21 cellular contexts compared by ENCODE assay signal in the genomic region with DNA sequence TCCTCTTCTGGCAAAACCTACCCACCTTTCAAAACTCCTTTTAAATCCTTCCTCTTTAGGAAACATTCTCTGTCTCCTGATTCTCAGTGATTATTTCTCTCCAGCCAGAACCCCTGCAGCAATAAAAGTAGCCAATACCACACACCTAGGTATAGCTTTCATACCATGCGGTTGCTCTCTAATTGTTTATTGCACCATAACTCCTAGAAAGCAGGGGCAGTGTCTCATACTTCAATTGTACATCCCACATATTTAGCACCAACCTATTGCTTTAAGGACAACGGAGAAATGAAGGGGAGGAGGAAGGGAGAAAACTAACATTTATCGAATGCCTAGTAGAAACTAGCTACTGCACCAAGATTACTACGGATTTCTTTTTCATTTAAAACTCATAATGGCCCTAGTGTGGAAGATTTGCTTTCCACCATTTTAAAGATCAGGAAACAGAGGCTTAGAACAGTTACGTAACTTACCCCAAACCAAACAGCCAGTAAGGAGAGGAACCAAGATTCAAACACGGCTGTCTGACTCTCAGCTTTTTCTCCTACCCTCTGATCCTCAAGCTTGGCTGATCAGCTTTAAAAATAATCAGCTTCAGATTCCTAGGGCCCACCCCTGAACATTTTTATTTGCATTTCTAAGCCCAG. TPM values are rescaled to one million over a fixed set of nuclear protein-coding genes. Genes with fewer than 3 reads are reported as not detected.
DNase-seq lines count a peak whose midpoint lies in the region; ATAC-seq, FAIRE-seq and TF ChIP-seq lines count a peak whose summit lies in the region.
"Had no signal": no experiment of that assay in that cellular context is flagged by ENCODE, and none has a peak within 500 bp of the region (broad histone marks: within the 10 kb centered on the region; RNA-seq: fewer than 3 reads in every experiment).

No MANE protein-coding gene starts in this region.

- H4K8ac ChIP-seq in H1 (ENCODE audit: extremely low read depth, insufficient read depth, low read length) = no peak overlapping the region

- H3K9me3 ChIP-seq in HUES6 (ENCODE audit: control insufficient read depth, insufficient read depth, low read depth, low read length) = peaks cover 8% of the 10 kb centered on the region; the same call in 1 of the 2 replicates
- no peaks in the 10 kb centered on the region for H3K9me3 ChIP-seq in H1 (ENCODE audit: insufficient read depth in 2 of 2, low read depth in 1 of 2, low read length in 1 of 2)
- H3K9me3 ChIP-seq: mucosa of descending colon had no signal

- no peak overlapping the region for H4K91ac ChIP-seq in H1 (replicated peaks; ENCODE audit: insufficient read length, low read length)

- TF ChIP-seq POLR2A in H1 (IDR thresholded peaks at IDR 0.05; ENCODE audit: control extremely low read depth in 1 of 2, low read depth in 2 of 2, low read length in 2 of 2) = no peak

- H3K4me3 ChIP-seq in HUES6 (ENCODE audit: low read depth, low read length) (no peak overlapping the region), H1 (ENCODE audit: extremely low read depth in 1 of 4, insufficient read depth in 2 of 4, low read depth in 3 of 4, low read length in 4 of 4) (no peak overlapping the region; a peak in 1 of 8 replicates)
- H3K4me3 ChIP-seq: mucosa of descending colon had no signal

- peaks cover 31% of the 10 kb centered on the region for H3K4me1 ChIP-seq in HUES6 (ENCODE audit: control insufficient read depth, insufficient read depth, low read length)
- H3K4me1 ChIP-seq in H1 (replicated peaks in 1 of 4; ENCODE audit: control insufficient read depth in 3 of 4, insufficient read depth in 4 of 4, low read length in 3 of 4) = peaks cover 7 to 24% (median 16%) of the 10 kb centered on the region in 4 experiments

- H2BK20ac ChIP-seq in H1 (ENCODE audit: low read length) = no peak overlapping the region

- no peaks in the 10 kb centered on the region for H3K36me3 ChIP-seq in HUES6 (ENCODE audit: control insufficient read depth, insufficient read depth, low read length)
- H3K36me3 ChIP-seq in H1 (ENCODE audit: control insufficient read depth in 2 of 4, insufficient read depth in 4 of 4, low read length in 3 of 4) = no peaks in the 10 kb centered on the region
- H3K36me3 ChIP-seq: tibial nerve had no signal

- no peak overlapping the region for H3K23ac ChIP-seq in H1 (ENCODE audit: insufficient read length)

- H4K20me1 ChIP-seq in H1 (replicated peaks in 1 of 2; ENCODE audit: control insufficient read depth in 1 of 2, insufficient read depth in 2 of 2, low read length in 2 of 2) = no peaks in the 10 kb centered on the region

- no peak overlapping the region for H3K14ac ChIP-seq in H1 (ENCODE audit: insufficient read length)

- H3K79me2 ChIP-seq in H1 (ENCODE audit: control insufficient read depth in 1 of 2, insufficient read depth in 2 of 2, low read length in 2 of 2) = no peaks in the 10 kb centered on the region

- H2BK5ac ChIP-seq in H1 (ENCODE audit: low read depth, low read length) = no peak overlapping the region

- H3K27ac ChIP-seq in HUES6 (ENCODE audit: low read depth, low read length) (peak overlapping the region; percentile 21; the same call in 1 of the 2 replicates), H1 (ENCODE audit: low read depth, low read length) (no peak overlapping the region)
- H3K27ac ChIP-seq: C4-2B had no signal

- no peak for TF ChIP-seq CTCF in H1 (IDR thresholded peaks at IDR 0.05; ENCODE audit: control extremely low read depth in 1 of 3, insufficient read depth in 1 of 3, low read depth in 1 of 3, low read length in 3 of 3)

- peak overlapping the region; percentile 8; a peak in 1 of 4 replicates for H3K4me2 ChIP-seq in H1 (ENCODE audit: insufficient read depth in 1 of 2, low read depth in 2 of 2, low read length in 2 of 2)

- no peak for ATAC-seq in HG02885 (IDR thresholded peaks at IDR 0.05; ENCODE audit: poor library complexity, unreplicated experiment)
- ATAC-seq: mucosa of descending colon had no signal

- no peaks in the 10 kb centered on the region for H3K79me1 ChIP-seq in H1 (ENCODE audit: low read depth, low read length)

- no peak overlapping the region for H3K4ac ChIP-seq in H1 (replicated peaks; ENCODE audit: insufficient read length, low read depth, low read length)

- H3K56ac ChIP-seq in H1 (replicated peaks; ENCODE audit: insufficient read length, low read depth, low read length) = no peak overlapping the region

- H2AK5ac ChIP-seq in H1 (ENCODE audit: low read depth, low read length) = no peak overlapping the region

- no peak overlapping the region for H2BK12ac ChIP-seq in H1 (ENCODE audit: low read depth, low read length)

- no peak overlapping the region for H2BK15ac ChIP-seq in H1 (ENCODE audit: low read length)

- POLR2A ChIA-PET in H1 (lab: Charles Lee; ENCODE audit: partially characterized antibody) = interaction anchor here (1.6 kb wide), 1 partner anchor 8 kb away, joined by 3 read pairs; no protein-coding TSS in a partner anchor

- 0 out of 2 replicates have a peak overlapping the region, but pooled peaks have one; percentile 26 for H3K18ac ChIP-seq in H1 (ENCODE audit: extremely low read depth, low read length)

- no peak overlapping the region for H4K5ac ChIP-seq in H1 (ENCODE audit: insufficient read length, low read depth, low read length)

- H2AFZ ChIP-seq in H1 (ENCODE audit: low read length) = 0 out of 2 replicates have a peak overlapping the region, but pooled peaks have one; percentile 28

- no peak for TF ChIP-seq RAD21 in H1 (IDR thresholded peaks at IDR 0.05 in 1 of 2, conservative IDR thresholded peaks at IDR 0.05 in 1 of 2; ENCODE audit: low read depth in 2 of 2, low read length in 2 of 2)

- H3K27me3 ChIP-seq in HUES6 (ENCODE audit: control insufficient read depth, insufficient read depth, low read length) = no peaks in the 10 kb centered on the region
- H3K27me3 ChIP-seq in H1 (replicated peaks in 1 of 4; ENCODE audit: control insufficient read depth in 3 of 4, extremely low read depth in 1 of 4, insufficient read depth in 3 of 4, low read length in 3 of 4) = no peaks in the 10 kb centered on the region
- H3K27me3 ChIP-seq: tibial nerve had no signal

- peak; percentile 32 to 72 for DNase-seq in NOMO-1 (lab: John Stamatoyannopoulos, UW; ENCODE audit: unreplicated experiment in 2 of 2)
- no peak for DNase-seq in H1 (ENCODE audit: low read depth in 1 of 2, low spot score in 2 of 2)
- peak; percentile 30 for DNase-seq in retina
- DNase-seq in NCI-H345 treated with DMSO at 0.1 percent for 48 hours (lab: John Stamatoyannopoulos, UW; ENCODE audit: unreplicated experiment) = no peak
- DNase-seq in stimulated activated CD4-positive, alpha-beta T cell treated with anti-CD3 and anti-CD28 coated beads, Interleukin-4, amount 100 ng/mL, for 1 hour = no peak
- DNase-seq in OCI-M2 (lab: John Stamatoyannopoulos, UW; ENCODE audit: unreplicated experiment) = no peak
- DNase-seq: activated CD4-positive, CD25-positive, alpha-beta regulatory T cell treated with anti-CD3 and anti-CD28 coated beads, Interleukin-2, amount 50 U/mL, for 72 hours; activated CD8-positive, alpha-beta memory T cell treated with anti-CD3 and anti-CD28 coated beads, Interleukin-2, amount 50 U/mL, for 48 hours; activated naive CD4-positive, alpha-beta T cell treated with anti-CD3 and anti-CD28 coated beads, Interleukin-2, amount 50 U/mL, for 16 hours; central memory CD4-positive, alpha-beta T cell; DMS79 treated with DMSO at 0.1 percent for 48 hours; mucosa of descending colon; OCI-M1; T-helper 1 cell had no signal

- no peak overlapping the region for H2BK120ac ChIP-seq in H1 (replicated peaks; ENCODE audit: low read depth, low read length)

- H3K9ac ChIP-seq in HUES6 (ENCODE audit: low read length) = no peak overlapping the region
- H3K9ac ChIP-seq in H1 (replicated peaks in 1 of 4; ENCODE audit: extremely low read depth in 1 of 4, low read depth in 3 of 4, low read length in 3 of 4) = no peak overlapping the region

- peaks cover 2% of the 10 kb centered on the region; the same call in 1 of the 2 replicates for H3K23me2 ChIP-seq in H1 (ENCODE audit: low read depth, low read length)

- CTCF ChIA-PET in H1 (lab: Charles Lee; ENCODE audit: partially characterized antibody) = interaction anchor here (0.6 to 2.5 kb wide), 10 partner anchors 15 to 487 kb away, joined by 3 to 8 read pairs (median 4); no protein-coding TSS in a partner anchor

- WGBS in H1 (ENCODE audit: extremely low coverage in 1 of 2, insufficient coverage in 1 of 2, insufficient read length in 1 of 2, insufficient replicate concordance in 2 of 2, low coverage in 1 of 2, low lambda C conversion rate in 2 of 2, missing lambda C conversion rate in 1 of 2), 2 experiments = 71% methylated on average over 6 of the region's 6 CpGs; no CpG with 5 or more reads in 1 of the 2 experiments

- no peak for FAIRE-seq in H1 (lab: Jason Lieb, UNC)
- FAIRE-seq: endometrium, frontal cortex, islet of Langerhans had no signal

- no peak for TF ChIP-seq EP300 in H1 (IDR thresholded peaks at IDR 0.05; ENCODE audit: borderline replicate concordance in 1 of 2, low read depth in 2 of 2, low read length in 2 of 2)

TF ChIP-seq in H1, 55 proteins besides CTCF, POLR2A, EP300 and RAD21 (continues in another document):
- TF ChIP-seq, protein P1, sequence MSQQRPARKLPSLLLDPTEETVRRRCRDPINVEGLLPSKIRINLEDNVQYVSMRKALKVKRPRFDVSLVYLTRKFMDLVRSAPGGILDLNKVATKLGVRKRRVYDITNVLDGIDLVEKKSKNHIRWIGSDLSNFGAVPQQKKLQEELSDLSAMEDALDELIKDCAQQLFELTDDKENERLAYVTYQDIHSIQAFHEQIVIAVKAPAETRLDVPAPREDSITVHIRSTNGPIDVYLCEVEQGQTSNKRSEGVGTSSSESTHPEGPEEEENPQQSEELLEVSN (IDR thresholded peaks at IDR 0.05) = no peak
- TF ChIP-seq CBX8 (IDR thresholded peaks at IDR 0.05; ENCODE audit: borderline replicate concordance, low read depth, low read length) (no peak), EZH2 (IDR thresholded peaks at IDR 0.05; ENCODE audit: low read depth, low read length, severe bottlenecking) (no peak), BACH1 (IDR thresholded peaks at IDR 0.05; ENCODE audit: low read length) (no peak), YY1 (IDR thresholded peaks at IDR 0.05; ENCODE audit: low read depth, low read length) (no peak), RXRA (IDR thresholded peaks at IDR 0.05; ENCODE audit: insufficient read depth, low read depth, low read length) (no peak), BRCA1 (IDR thresholded peaks at IDR 0.05; ENCODE audit: low read depth, low read length) (no peak), HDAC6 (IDR thresholded peaks at IDR 0.05; ENCODE audit: low read depth, low read length) (no peak)

RNA-seq across cellular contexts. Expression of a gene that starts 43.4 kb away (rescaled TPM):
- 3.3 and 4.0 TPM in 2 replicates for total RNA-seq in H1 (2021; fragmentation: NEBNext Ultra II Directional; extraction: Animal tissue kit (Norgen Biotek cat#: 25700))
- 1.6 and 2.6 TPM in 2 replicates for polyA plus RNA-seq in H1 (2011; rRNA removed)
- polyA plus RNA-seq in H1 (2011; cell fraction: cytosol; rRNA removed) = 1.9 TPM
- 6.1 TPM for polyA plus RNA-seq in H1 (2011; cell fraction: nucleus; rRNA removed)
- polyA plus RNA-seq in H1 (2012, experiment 1 of 2) = 1.2 to 1.8 TPM (median 1.6 TPM) in 4 replicates
- polyA plus RNA-seq in H1 (2012, experiment 2 of 2) = 0.08 TPM
- polyA plus RNA-seq in H1 (2013, experiment 1 of 2) = 1.8 TPM
- 1.4 TPM for polyA plus RNA-seq in H1 (2013, experiment 2 of 2)
- polyA minus RNA-seq in H1 (2011; rRNA and poly(A)+ RNA removed) = 4.8 and 7.9 TPM in 2 replicates
- 5.8 TPM for polyA minus RNA-seq in H1 (2011; cell fraction: cytosol; rRNA and poly(A)+ RNA removed)
- polyA minus RNA-seq in H1 (2011; cell fraction: nucleus; rRNA and poly(A)+ RNA removed) = 10.1 TPM

Comparison
In these comparisons a context has a peak if more than half of its experiments do, and no peak if none do; other contexts are left out.
1. DNase-seq: peak in NOMO-1 (2 of 2) and retina (single experiment); none in H1 (0 of 2), NCI-H345 treated with DMSO at 0.1 percent for 48 hours (single experiment), stimulated activated CD4-positive, alpha-beta T cell treated with anti-CD3 and anti-CD28 coated beads, Interleukin-4, amount 100 ng/mL, for 1 hour (single experiment) and OCI-M2 (single experiment).